ENCODE assay signal across 2 cellular contexts in the genomic region with DNA sequence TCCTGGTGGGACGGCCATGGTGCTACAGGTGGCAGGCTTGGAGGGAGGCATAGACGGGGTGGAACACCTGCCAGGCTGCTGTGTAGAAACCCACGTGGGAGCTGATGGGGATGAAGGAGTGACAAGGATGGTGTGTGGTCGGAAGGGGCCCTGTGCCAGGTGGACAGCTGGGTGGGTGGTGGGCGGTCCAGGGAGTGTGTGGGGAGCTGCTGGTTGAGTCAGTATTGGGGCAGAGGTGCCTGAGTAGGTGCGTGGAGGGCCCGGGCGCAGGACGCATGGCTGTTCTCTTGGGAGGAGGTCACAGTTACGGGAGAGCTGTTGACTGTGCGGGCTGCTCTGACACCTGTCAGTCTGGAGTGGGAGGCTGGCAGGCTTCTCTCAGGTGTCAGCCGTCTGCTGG.
TF ChIP-seq lines count a peak whose summit lies in the region.

No MANE protein-coding gene starts in this region.

TF ChIP-seq in HepG2, 621 proteins besides CTCF, POLR2A, EP300 and RAD21:
- peak; percentile 75 for TF ChIP-seq RBM22 (optimal IDR thresholded peaks at IDR 0.05; ENCODE audit: low read length)
- peak; percentile 92 for TF ChIP-seq AGO2 (optimal IDR thresholded peaks at IDR 0.05; ENCODE audit: low read depth, low read length)
- TF ChIP-seq NRL (CRISPR knock-in tag; IDR thresholded peaks at IDR 0.05; ENCODE audit: borderline replicate concordance), result no peak
- TF ChIP-seq RBFOX2 (IDR thresholded peaks at IDR 0.05; ENCODE audit: low read depth, low read length), result 0 out of 2 replicates have a peak, but pooled peaks have one; percentile 40

TF ChIP-seq in HEK293, 187 proteins besides CTCF, POLR2A, EP300 and RAD21:
- TF ChIP-seq ZNF529 (tag by site-specific recombination; IDR thresholded peaks at IDR 0.05; ENCODE audit: insufficient replicate concordance), result no peak
- no peak for TF ChIP-seq ZNF596 (tag by site-specific recombination; IDR thresholded peaks at IDR 0.05)
- no peak for TF ChIP-seq ZNF571 (tag by site-specific recombination; IDR thresholded peaks at IDR 0.05)
- TF ChIP-seq MYNN (tag by site-specific recombination; IDR thresholded peaks at IDR 0.05; ENCODE audit: borderline replicate concordance), result no peak
- TF ChIP-seq ZNF561 (tag by site-specific recombination; IDR thresholded peaks at IDR 0.05; ENCODE audit: borderline replicate concordance), result no peak
- no peak for TF ChIP-seq ZNF544 (tag by site-specific recombination; IDR thresholded peaks at IDR 0.05)
- TF ChIP-seq REPIN1 (tag by site-specific recombination; IDR thresholded peaks at IDR 0.05; ENCODE audit: low read depth), result no peak
- TF ChIP-seq, protein P1, sequence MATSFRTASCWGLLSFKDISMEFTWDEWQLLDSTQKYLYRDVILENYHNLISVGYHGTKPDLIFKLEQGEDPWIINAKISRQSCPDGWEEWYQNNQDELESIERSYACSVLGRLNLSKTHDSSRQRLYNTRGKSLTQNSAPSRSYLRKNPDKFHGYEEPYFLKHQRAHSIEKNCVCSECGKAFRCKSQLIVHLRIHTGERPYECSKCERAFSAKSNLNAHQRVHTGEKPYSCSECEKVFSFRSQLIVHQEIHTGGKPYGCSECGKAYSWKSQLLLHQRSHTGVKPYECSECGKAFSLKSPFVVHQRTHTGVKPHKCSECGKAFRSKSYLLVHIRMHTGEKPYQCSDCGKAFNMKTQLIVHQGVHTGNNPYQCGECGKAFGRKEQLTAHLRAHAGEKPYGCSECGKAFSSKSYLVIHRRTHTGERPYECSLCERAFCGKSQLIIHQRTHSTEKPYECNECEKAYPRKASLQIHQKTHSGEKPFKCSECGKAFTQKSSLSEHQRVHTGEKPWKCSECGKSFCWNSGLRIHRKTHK (tag by site-specific recombination; IDR thresholded peaks at IDR 0.05), result no peak
- peak; percentile 88 for TF ChIP-seq EGR2 (tag by site-specific recombination; IDR thresholded peaks at IDR 0.05; ENCODE audit: low read depth)
- TF ChIP-seq ZNF24 (tag by site-specific recombination; IDR thresholded peaks at IDR 0.05), result no peak
- TF ChIP-seq ZNF654 (tag by site-specific recombination; IDR thresholded peaks at IDR 0.05; ENCODE audit: low read depth), result no peak
- no peak for TF ChIP-seq ZNF600 (tag by site-specific recombination; IDR thresholded peaks at IDR 0.05)
- TF ChIP-seq ZNF585B (tag by site-specific recombination; IDR thresholded peaks at IDR 0.05), result no peak
- peak; percentile 82 for TF ChIP-seq ZFHX2 (tag by site-specific recombination; conservative IDR thresholded peaks at IDR 0.05)
- TF ChIP-seq ZNF621 (tag by site-specific recombination; IDR thresholded peaks at IDR 0.05), result no peak
